Comparison of ENCODE assay signal across 8 cellular contexts in genomic region chr1:92831368-92831761, GRCh38. TPM values are rescaled to one million over a fixed set of nuclear protein-coding genes. Genes with fewer than 3 reads are reported as not detected.
DNase-seq lines count a peak whose midpoint lies in the region; ATAC-seq and TF ChIP-seq lines count a peak whose summit lies in the region.

No MANE protein-coding gene starts in this region.

- no peaks in the 10 kb centered on the region for H3K27me3 Mint-ChIP-seq in T-helper 2 cell treated with Interferon-gamma antibody and Interleukin-4, amounts not matched to agents 5 μg/mL and 100 μg/mL, for 36 hours (ENCODE audit: low read depth)
- no peaks in the 10 kb centered on the region for H3K27me3 Mint-ChIP-seq in stimulated activated naive B cell treated with anti-CD40 and anti-IgM and Interleukin-4, amounts not matched to agents 10 μg/mL and 1 μg/mL and 100 μg/mL, for 72 hours

- peak; percentile 9 for ATAC-seq in SK-N-SH treated with all-trans-retinoic acid at 6 μM for 48 hours
- no peak for ATAC-seq in stimulated activated naive B cell treated with anti-CD40 and anti-IgM and Interleukin-4, amounts not matched to agents 10 μg/mL and 1 μg/mL and 100 μg/mL, for 72 hours (replicated peaks)

- H3K27ac Mint-ChIP-seq in T-helper 2 cell treated with Interferon-gamma antibody and Interleukin-4, amounts not matched to agents 5 μg/mL and 100 μg/mL, for 36 hours, result peak overlapping the region; percentile 99
- H3K27ac Mint-ChIP-seq in stimulated activated naive B cell treated with anti-CD40 and anti-IgM and Interleukin-4, amounts not matched to agents 10 μg/mL and 1 μg/mL and 100 μg/mL, for 72 hours, result peak overlapping the region; percentile 76

- no peaks in the 10 kb centered on the region for H3K9me3 Mint-ChIP-seq in T-helper 2 cell treated with Interferon-gamma antibody and Interleukin-4, amounts not matched to agents 5 μg/mL and 100 μg/mL, for 36 hours
- no peaks in the 10 kb centered on the region for H3K9me3 Mint-ChIP-seq in stimulated activated naive B cell treated with anti-CD40 and anti-IgM and Interleukin-4, amounts not matched to agents 10 μg/mL and 1 μg/mL and 100 μg/mL, for 72 hours

- no peak for TF ChIP-seq CTCF in fibroblast of villous mesenchyme (IDR thresholded peaks at IDR 0.05; ENCODE audit: insufficient read depth, low read depth, low read length)

- peaks cover 46% of the 10 kb centered on the region for H3K36me3 Mint-ChIP-seq in T-helper 2 cell treated with Interferon-gamma antibody and Interleukin-4, amounts not matched to agents 5 μg/mL and 100 μg/mL, for 36 hours (ENCODE audit: low read depth)
- peaks cover 38 to 47% of the 10 kb centered on the region in 2 donors for H3K36me3 Mint-ChIP-seq in stimulated activated naive B cell treated with anti-CD40 and anti-IgM and Interleukin-4, amounts not matched to agents 10 μg/mL and 1 μg/mL and 100 μg/mL, for 72 hours

- peak overlapping the region; percentile 90 for H3K4me3 ChIP-seq in fibroblast of villous mesenchyme (ENCODE audit: low read depth, low read length)

- H3K4me3 Mint-ChIP-seq in T-helper 2 cell treated with Interferon-gamma antibody and Interleukin-4, amounts not matched to agents 5 μg/mL and 100 μg/mL, for 36 hours, result peak overlapping the region; percentile 99
- H3K4me3 Mint-ChIP-seq in stimulated activated naive B cell treated with anti-CD40 and anti-IgM and Interleukin-4, amounts not matched to agents 10 μg/mL and 1 μg/mL and 100 μg/mL, for 72 hours, result peak overlapping the region; percentile 29 to 94

- peaks cover 33% of the 10 kb centered on the region for H3K4me1 Mint-ChIP-seq in T-helper 2 cell treated with Interferon-gamma antibody and Interleukin-4, amounts not matched to agents 5 μg/mL and 100 μg/mL, for 36 hours (ENCODE audit: low read depth)
- peaks cover 20 to 49% of the 10 kb centered on the region in 2 donors for H3K4me1 Mint-ChIP-seq in stimulated activated naive B cell treated with anti-CD40 and anti-IgM and Interleukin-4, amounts not matched to agents 10 μg/mL and 1 μg/mL and 100 μg/mL, for 72 hours

- no peak for DNase-seq in T-helper 2 cell treated with Interferon-gamma antibody and Interleukin-4, amounts not matched to agents 5 μg/mL and 100 μg/mL, for 36 hours (ENCODE audit: low spot score)
- DNase-seq in T-helper 2 cell, result no peak
- no peak for DNase-seq in fibroblast of villous mesenchyme (ENCODE audit: low read depth)
- DNase-seq in stimulated activated naive B cell treated with anti-CD40 and anti-IgM and Interleukin-4, amounts not matched to agents 10 μg/mL and 1 μg/mL and 100 μg/mL, for 72 hours, result no peak
- DNase-seq in NCI-H1417 treated with DMSO at 0.1 percent for 48 hours (lab: John Stamatoyannopoulos, UW), result no peak
- DNase-seq in NOMO-1 treated with DMSO at 0.1 percent for 48 hours (lab: John Stamatoyannopoulos, UW; ENCODE audit: unreplicated experiment), result no peak
- DNase-seq in OCI-M2 (lab: John Stamatoyannopoulos, UW; ENCODE audit: unreplicated experiment), result no peak

TF ChIP-seq in SK-N-SH treated with all-trans-retinoic acid at 6 μM for 48 hours, 23 proteins besides CTCF, POLR2A, EP300 and RAD21:
- no peak for TF ChIP-seq ZFP30 (CRISPR knock-in tag; IDR thresholded peaks at IDR 0.05)
- no peak for TF ChIP-seq ZNF565 (CRISPR knock-in tag; conservative IDR thresholded peaks at IDR 0.05; ENCODE audit: low read depth)
- no peak for TF ChIP-seq ARNTL (CRISPR knock-in tag; IDR thresholded peaks at IDR 0.05; ENCODE audit: borderline replicate concordance, low read depth)
- no peak for TF ChIP-seq ISL1 (CRISPR knock-in tag; IDR thresholded peaks at IDR 0.05)
- no peak for TF ChIP-seq ZFP3 (CRISPR knock-in tag; IDR thresholded peaks at IDR 0.05)
- TF ChIP-seq PATZ1 (CRISPR knock-in tag; IDR thresholded peaks at IDR 0.05; ENCODE audit: borderline replicate concordance), result no peak
- TF ChIP-seq TSHZ2 (CRISPR knock-in tag; IDR thresholded peaks at IDR 0.05), result no peak
- no peak for TF ChIP-seq TCF4 (CRISPR knock-in tag; IDR thresholded peaks at IDR 0.05; ENCODE audit: borderline replicate concordance)
- no peak for TF ChIP-seq RARB (CRISPR knock-in tag; IDR thresholded peaks at IDR 0.05)

RNA-seq across cellular contexts. Expression of gene RPL5, which starts 0.5 kb away (rescaled TPM):
- total RNA-seq in fibroblast of villous mesenchyme, result 920 and 947 TPM in 2 replicates

RNA-seq across cellular contexts. Expression of gene EVI5, which starts 46.5 kb away (rescaled TPM):
- total RNA-seq in fibroblast of villous mesenchyme, result 58.7 and 69.6 TPM in 2 replicates
